Comparison of ENCODE assay signal across 8 cellular contexts in genomic region chr19:45477713-45478453, GRCh38. TPM values are rescaled to one million over a fixed set of nuclear protein-coding genes. Genes with fewer than 3 reads are reported as not detected.
DNase-seq lines count a peak whose midpoint lies in the region; ATAC-seq and TF ChIP-seq lines count a peak whose summit lies in the region.

No MANE protein-coding gene starts in this region.

- H3K4me3 Mint-ChIP-seq in endothelial cell (ENCODE audit: unreplicated experiment): peak overlapping the region; percentile 60
- H3K4me3 Mint-ChIP-seq in osteocyte (ENCODE audit: unreplicated experiment): peak overlapping the region; percentile 84

- H3K9me2 ChIP-seq in SU-DHL-6 (replicated peaks; ENCODE audit: insufficient read depth, low read length): no peaks in the 10 kb centered on the region

- peaks cover 28% of the 10 kb centered on the region for H3K4me1 Mint-ChIP-seq in endothelial cell (ENCODE audit: unreplicated experiment)
- peaks cover 12% of the 10 kb centered on the region for H3K4me1 Mint-ChIP-seq in osteocyte (ENCODE audit: unreplicated experiment)

- peak overlapping the region; percentile 88; the same call in 1 of the 2 replicates for H3K27ac ChIP-seq in SU-DHL-6 (ENCODE audit: low read depth, low read length)

- TF ChIP-seq CTCF in AG10803 (conservative IDR thresholded peaks at IDR 0.05; ENCODE audit: low read length) (no peak), SU-DHL-6 (IDR thresholded peaks at IDR 0.05; ENCODE audit: insufficient read depth, low read length, poor library complexity, severe bottlenecking) (no peak), endothelial cell (IDR thresholded peaks at IDR 0.05; ENCODE audit: unreplicated experiment) (no peak), osteocyte (IDR thresholded peaks at IDR 0.05) (no peak)

- peak overlapping the region; percentile 84 for H2AFZ ChIP-seq in SU-DHL-6 (ENCODE audit: low read depth, low read length, severe bottlenecking)

- DNase-seq in AG10803 (ENCODE audit: low read depth) (peak; percentile 4), H7 (no peak), endothelial cell (ENCODE audit: low spot score) (no peak), osteocyte (ENCODE audit: extremely low spot score, unreplicated experiment) (no peak), G401 (ENCODE audit: low spot score) (no peak), ecto neural progenitor cell (ENCODE audit: low spot score) (no peak)

- H3K27ac Mint-ChIP-seq in endothelial cell (ENCODE audit: unreplicated experiment) (peak overlapping the region; percentile 92), osteocyte (ENCODE audit: unreplicated experiment) (peak overlapping the region; percentile 95)

- H3K9ac ChIP-seq in SU-DHL-6 (ENCODE audit: low read length): peak overlapping the region; percentile 67

- H3K4me3 ChIP-seq in AG10803 (ENCODE audit: low read length) (peak overlapping the region; percentile 58), H7 (ENCODE audit: insufficient read depth, low read depth, low read length) (peak overlapping the region; percentile 66), SU-DHL-6 (ENCODE audit: insufficient read depth, low read length, poor library complexity, severe bottlenecking) (peak overlapping the region; percentile 37)

- H3F3A ChIP-seq in SU-DHL-6 (ENCODE audit: insufficient read depth): peaks cover 10% of the 10 kb centered on the region

- no peaks in the 10 kb centered on the region for H3K36me3 ChIP-seq in H7 (replicated peaks; ENCODE audit: control insufficient read depth, insufficient read depth, low read length)
- no peaks in the 10 kb centered on the region for H3K36me3 ChIP-seq in SU-DHL-6 (ENCODE audit: low read length)

- no peaks in the 10 kb centered on the region for H3K9me3 Mint-ChIP-seq in endothelial cell (ENCODE audit: unreplicated experiment)
- no peaks in the 10 kb centered on the region for H3K9me3 Mint-ChIP-seq in osteocyte (ENCODE audit: unreplicated experiment)

- H3K9me3 ChIP-seq in SU-DHL-6 (ENCODE audit: insufficient read depth, low read length): no peaks in the 10 kb centered on the region

- H4K20me1 ChIP-seq in SU-DHL-6 (ENCODE audit: low read depth, low read length): no peaks in the 10 kb centered on the region

- peaks cover 2% of the 10 kb centered on the region; the same call in 1 of the 2 replicates for H3K27me3 ChIP-seq in H7 (ENCODE audit: control insufficient read depth, insufficient read depth, low read length)
- H3K27me3 ChIP-seq in SU-DHL-6 (ENCODE audit: low read length): no peaks in the 10 kb centered on the region

- H3K27me3 Mint-ChIP-seq in endothelial cell (ENCODE audit: unreplicated experiment) (peaks cover 27% of the 10 kb centered on the region), osteocyte (ENCODE audit: unreplicated experiment) (no peaks in the 10 kb centered on the region)

- peak overlapping the region; percentile 52 for H3K4me2 ChIP-seq in SU-DHL-6 (ENCODE audit: low read depth, low read length, poor library complexity, severe bottlenecking)

- in situ Hi-C loops in G401 (cut with HindIII; ENCODE audit: low sequenced_read_pairs): no loop called here

- H3K79me2 ChIP-seq in SU-DHL-6 (ENCODE audit: insufficient read depth, low read length): no peaks in the 10 kb centered on the region

- H3K36me3 Mint-ChIP-seq in endothelial cell (ENCODE audit: low read depth, unreplicated experiment) (peaks cover 6% of the 10 kb centered on the region), osteocyte (ENCODE audit: unreplicated experiment) (peaks cover under 1% of the 10 kb centered on the region)

- no peak for ATAC-seq in HG02870 (IDR thresholded peaks at IDR 0.05; ENCODE audit: unreplicated experiment)

RNA-seq across cellular contexts. Expression of gene FOSB, which starts 10.1 kb away (rescaled TPM):
- 1.6 and 10.3 TPM in 2 replicates for total RNA-seq in H7 (2014; rRNA removed; shearing (Covaris generic))
- total RNA-seq in endothelial cell (ENCODE audit: unreplicated experiment): 64.2 TPM
- 93.8 and 176 TPM in 2 replicates for total RNA-seq in osteocyte
- 0.31 and 1.5 TPM in 2 replicates for total RNA-seq in G401 (2014; rRNA removed; shearing (Covaris generic))

RNA-seq across cellular contexts. Expression of gene RTN2, which starts 19.0 kb away (rescaled TPM):
- 16.3 and 17.5 TPM in 2 replicates for total RNA-seq in H7 (2014; rRNA removed; shearing (Covaris generic))
- total RNA-seq in endothelial cell (ENCODE audit: unreplicated experiment): 25.3 TPM
- total RNA-seq in osteocyte: 15.6 and 15.8 TPM in 2 replicates
- total RNA-seq in G401 (2014; rRNA removed; shearing (Covaris generic)): 17.0 and 22.0 TPM in 2 replicates

RNA-seq across cellular contexts. Expression of gene PPM1N, which starts 20.4 kb away (rescaled TPM):
- 4.0 and 9.2 TPM in 2 replicates for total RNA-seq in H7 (2014; rRNA removed; shearing (Covaris generic))
- total RNA-seq in endothelial cell (ENCODE audit: unreplicated experiment) (0.33 TPM), osteocyte (0.29 and 0.62 TPM in 2 replicates)
- 3.3 and 4.2 TPM in 2 replicates for total RNA-seq in G401 (2014; rRNA removed; shearing (Covaris generic))

RNA-seq across cellular contexts. Expression of gene VASP, which starts 29.4 kb away (rescaled TPM):
- total RNA-seq in H7 (2014; rRNA removed; shearing (Covaris generic)): 103 and 130 TPM in 2 replicates
- 246 TPM for total RNA-seq in endothelial cell (ENCODE audit: unreplicated experiment)
- 61.9 and 68.9 TPM in 2 replicates for total RNA-seq in osteocyte
- total RNA-seq in G401 (2014; rRNA removed; shearing (Covaris generic)): 106 and 122 TPM in 2 replicates

RNA-seq across cellular contexts. Expression of gene ERCC1, which starts 54.2 kb away (rescaled TPM):
- total RNA-seq in H7 (2014; rRNA removed; shearing (Covaris generic)): 68.5 and 76.6 TPM in 2 replicates
- total RNA-seq in endothelial cell (ENCODE audit: unreplicated experiment) (62.8 TPM), osteocyte (96.7 and 117 TPM in 2 replicates)
- 115 and 130 TPM in 2 replicates for total RNA-seq in G401 (2014; rRNA removed; shearing (Covaris generic))
